ENCODE assay signal across 2 cellular contexts in the genomic region with DNA sequence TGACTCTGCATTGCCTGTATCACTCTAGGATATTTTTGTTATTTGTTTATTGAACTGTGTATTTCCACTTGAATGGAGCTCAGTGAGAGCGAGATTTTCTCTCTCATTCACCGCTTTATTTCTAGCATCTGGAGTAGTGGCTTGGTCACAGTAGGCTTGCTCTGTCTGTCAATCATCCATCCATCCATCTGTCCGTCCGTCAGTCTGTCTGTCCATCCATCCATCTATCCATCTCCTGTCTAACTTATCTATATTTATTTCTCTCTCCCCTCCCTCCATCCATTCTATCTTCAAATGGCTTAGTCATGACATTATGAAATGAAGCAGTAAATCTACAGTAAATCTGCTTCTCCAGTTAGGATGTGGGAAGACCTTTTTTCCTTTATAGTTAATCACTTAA.
TF ChIP-seq lines count a peak whose summit lies in the region.

No MANE protein-coding gene starts in this region.

TF ChIP-seq in IMR-90, 13 proteins besides CTCF, POLR2A, EP300 and RAD21:
- TF ChIP-seq MXI1 (IDR thresholded peaks at IDR 0.05; ENCODE audit: borderline replicate concordance, low read depth, low read length) (no peak), RCOR1 (IDR thresholded peaks at IDR 0.05; ENCODE audit: insufficient replicate concordance, low read length) (no peak), MAFK (IDR thresholded peaks at IDR 0.05; ENCODE audit: low read depth, low read length) (no peak), ELK1 (IDR thresholded peaks at IDR 0.05; ENCODE audit: borderline replicate concordance, low read depth, low read length) (no peak), CEBPB (IDR thresholded peaks at IDR 0.05; ENCODE audit: low read depth, low read length) (no peak), FOS (IDR thresholded peaks at IDR 0.05; ENCODE audit: low read depth, low read length) (no peak), SMC3 (IDR thresholded peaks at IDR 0.05; ENCODE audit: low read depth, low read length) (no peak), BHLHE40 (IDR thresholded peaks at IDR 0.05; ENCODE audit: low read depth, low read length) (no peak), MAZ (IDR thresholded peaks at IDR 0.05; ENCODE audit: borderline replicate concordance, low read depth, low read length) (no peak), RFX5 (IDR thresholded peaks at IDR 0.05; ENCODE audit: low read depth, low read length) (no peak), NFE2L2 (IDR thresholded peaks at IDR 0.05; ENCODE audit: low read depth, low read length) (no peak), CHD1 (IDR thresholded peaks at IDR 0.05; ENCODE audit: low read depth, low read length) (no peak)
- TF ChIP-seq, protein P1, sequence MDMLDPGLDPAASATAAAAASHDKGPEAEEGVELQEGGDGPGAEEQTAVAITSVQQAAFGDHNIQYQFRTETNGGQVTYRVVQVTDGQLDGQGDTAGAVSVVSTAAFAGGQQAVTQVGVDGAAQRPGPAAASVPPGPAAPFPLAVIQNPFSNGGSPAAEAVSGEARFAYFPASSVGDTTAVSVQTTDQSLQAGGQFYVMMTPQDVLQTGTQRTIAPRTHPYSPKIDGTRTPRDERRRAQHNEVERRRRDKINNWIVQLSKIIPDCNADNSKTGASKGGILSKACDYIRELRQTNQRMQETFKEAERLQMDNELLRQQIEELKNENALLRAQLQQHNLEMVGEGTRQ (IDR thresholded peaks at IDR 0.05; ENCODE audit: low read depth, low read length), result no peak

TF ChIP-seq in neural cell, 6 proteins besides CTCF, POLR2A, EP300 and RAD21:
- TF ChIP-seq, protein P2, sequence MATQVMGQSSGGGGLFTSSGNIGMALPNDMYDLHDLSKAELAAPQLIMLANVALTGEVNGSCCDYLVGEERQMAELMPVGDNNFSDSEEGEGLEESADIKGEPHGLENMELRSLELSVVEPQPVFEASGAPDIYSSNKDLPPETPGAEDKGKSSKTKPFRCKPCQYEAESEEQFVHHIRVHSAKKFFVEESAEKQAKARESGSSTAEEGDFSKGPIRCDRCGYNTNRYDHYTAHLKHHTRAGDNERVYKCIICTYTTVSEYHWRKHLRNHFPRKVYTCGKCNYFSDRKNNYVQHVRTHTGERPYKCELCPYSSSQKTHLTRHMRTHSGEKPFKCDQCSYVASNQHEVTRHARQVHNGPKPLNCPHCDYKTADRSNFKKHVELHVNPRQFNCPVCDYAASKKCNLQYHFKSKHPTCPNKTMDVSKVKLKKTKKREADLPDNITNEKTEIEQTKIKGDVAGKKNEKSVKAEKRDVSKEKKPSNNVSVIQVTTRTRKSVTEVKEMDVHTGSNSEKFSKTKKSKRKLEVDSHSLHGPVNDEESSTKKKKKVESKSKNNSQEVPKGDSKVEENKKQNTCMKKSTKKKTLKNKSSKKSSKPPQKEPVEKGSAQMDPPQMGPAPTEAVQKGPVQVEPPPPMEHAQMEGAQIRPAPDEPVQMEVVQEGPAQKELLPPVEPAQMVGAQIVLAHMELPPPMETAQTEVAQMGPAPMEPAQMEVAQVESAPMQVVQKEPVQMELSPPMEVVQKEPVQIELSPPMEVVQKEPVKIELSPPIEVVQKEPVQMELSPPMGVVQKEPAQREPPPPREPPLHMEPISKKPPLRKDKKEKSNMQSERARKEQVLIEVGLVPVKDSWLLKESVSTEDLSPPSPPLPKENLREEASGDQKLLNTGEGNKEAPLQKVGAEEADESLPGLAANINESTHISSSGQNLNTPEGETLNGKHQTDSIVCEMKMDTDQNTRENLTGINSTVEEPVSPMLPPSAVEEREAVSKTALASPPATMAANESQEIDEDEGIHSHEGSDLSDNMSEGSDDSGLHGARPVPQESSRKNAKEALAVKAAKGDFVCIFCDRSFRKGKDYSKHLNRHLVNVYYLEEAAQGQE (IDR thresholded peaks at IDR 0.05; ENCODE audit: borderline replicate concordance), result no peak
- TF ChIP-seq SMC3 (conservative IDR thresholded peaks at IDR 0.05; ENCODE audit: poor library complexity), result no peak
- TF ChIP-seq POLR2AphosphoS5 (IDR thresholded peaks at IDR 0.05), result no peak
- TF ChIP-seq EZH2 (IDR thresholded peaks at IDR 0.05; ENCODE audit: borderline replicate concordance, insufficient read depth, low read length, poor library complexity, severe bottlenecking), result no peak
- no peak for TF ChIP-seq TAF1 (IDR thresholded peaks at IDR 0.05; ENCODE audit: low read depth)
- TF ChIP-seq MXI1 (conservative IDR thresholded peaks at IDR 0.05; ENCODE audit: poor library complexity, severe bottlenecking), result no peak
